Comparison of ENCODE assay signal across 1 cellular context in the genomic region with DNA sequence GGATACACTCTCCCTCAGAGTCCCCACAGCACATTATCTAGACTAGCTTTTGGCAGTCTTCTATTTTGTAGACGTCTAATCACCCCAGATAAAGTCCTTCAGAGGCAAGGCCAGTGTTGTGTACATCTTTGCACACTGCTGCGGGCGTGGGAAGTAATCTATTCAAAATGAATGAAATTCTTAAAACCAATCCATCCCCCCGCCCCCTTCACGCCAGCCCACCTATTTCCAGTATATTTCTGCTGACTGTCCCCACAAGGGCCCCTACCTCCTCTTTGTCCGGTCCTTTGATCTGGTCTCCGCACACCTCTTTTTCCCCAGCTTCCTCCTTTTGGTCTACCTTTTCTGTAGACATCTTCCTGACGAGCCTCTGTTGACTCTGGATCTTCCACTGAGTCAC.
TF ChIP-seq lines count a peak whose summit lies in the region.

No MANE protein-coding gene starts in this region.

TF ChIP-seq in SK-N-SH, 30 proteins besides CTCF, POLR2A, EP300 and RAD21 (continued from another document):
- 0 out of 2 replicates have a peak, but pooled peaks have one; percentile 1 for TF ChIP-seq POLR2AphosphoS5 (IDR thresholded peaks at IDR 0.05; ENCODE audit: low read depth, low read length)
